In genomic region chr1:222817529-222817928, GRCh38 we compare ENCODE assay signal across 10 cellular contexts. TPM values are rescaled to one million over a fixed set of nuclear protein-coding genes. Genes with fewer than 3 reads are reported as not detected.
A peak's percentile ranks its signal among the peaks of the same experiment; 100 is the strongest.
DNase-seq lines count a peak whose midpoint lies in the region; ATAC-seq and TF ChIP-seq lines count a peak whose summit lies in the region.
"Had no signal": no experiment of that assay in that cellular context is flagged by ENCODE, and none has a peak within 500 bp of the region (broad histone marks: within the 10 kb centered on the region; RNA-seq: fewer than 3 reads in every experiment).

No MANE protein-coding gene starts in this region.

- peaks cover 3 to 44% (median 21%) of the 10 kb centered on the region in 9 donors for H3K4me1 ChIP-seq in heart right ventricle

- 68 to 77% methylated on average over 1 of the region's 1 CpG for WGBS in heart right ventricle, 2 donors

- intact Hi-C loops in heart right ventricle (cut with DNase I) (loop anchor here in 5 of 10 donors (5.0 to 10.0 kb wide), 4 partner anchors 107 to 177 kb away; no protein-coding TSS in a partner anchor), cardiac septum (cut with DNase I) (loop anchor here (10.0 kb wide), 1 partner anchor 107 kb away; no protein-coding TSS in a partner anchor)

- H3K36me3 ChIP-seq in heart right ventricle = no peaks in the 10 kb centered on the region

- H3K36me3 Mint-ChIP-seq in memory B cell = no peaks in the 10 kb centered on the region

- H3K4me3 ChIP-seq in heart right ventricle = no peak overlapping the region

- TF ChIP-seq CTCF in heart right ventricle (IDR thresholded peaks at IDR 0.05) = no peak

- no peaks in the 10 kb centered on the region for H3K9me3 Mint-ChIP-seq in memory B cell
- H3K9me3 Mint-ChIP-seq: CD4-positive, alpha-beta memory T cell had no signal

- H3K9me3 ChIP-seq in heart right ventricle = no peaks in the 10 kb centered on the region

- no peaks in the 10 kb centered on the region for H3K27me3 Mint-ChIP-seq in memory B cell
- H3K27me3 Mint-ChIP-seq: CD4-positive, alpha-beta memory T cell had no signal

- peak in 5 of 8 donors; percentile 22 to 68 (median 25) for ATAC-seq in heart right ventricle
- ATAC-seq in memory B cell (ENCODE audit: low read depth) = no peak
- ATAC-seq in GM21381 (IDR thresholded peaks at IDR 0.05; ENCODE audit: unreplicated experiment) = no peak

- H3K27ac ChIP-seq in heart right ventricle = peak overlapping the region in 1 of 10 donors; percentile 45
- H3K27ac ChIP-seq: KMS-11 had no signal

- peak overlapping the region; percentile 57 for H3K4me3 Mint-ChIP-seq in memory B cell

- H3K27ac Mint-ChIP-seq in memory B cell = peak overlapping the region; percentile 11
- H3K27ac Mint-ChIP-seq: CD4-positive, alpha-beta memory T cell had no signal

- no peaks in the 10 kb centered on the region for H3K27me3 ChIP-seq in heart right ventricle

- DNase-seq in heart right ventricle = no peak
- DNase-seq in cardiac septum (ENCODE audit: low spot score) = no peak
- peak; percentile 78 for DNase-seq in astrocyte of the hippocampus (ENCODE audit: low read depth, low spot score)
- no peak for DNase-seq in memory B cell (ENCODE audit: low spot score in 2 of 2)
- no peak for DNase-seq in stimulated activated CD4-positive, alpha-beta T cell treated with anti-CD3 and anti-CD28 coated beads, Interleukin-15, amount 100 ng/mL, for 24 hours
- DNase-seq in HuH-7.5 (ENCODE audit: low spot score) = no peak
- DNase-seq in NOMO-1 treated with dmso at 0.1 percent for 144 hours (lab: John Stamatoyannopoulos, UW; ENCODE audit: unreplicated experiment) = no peak
- DNase-seq: CD4-positive, alpha-beta memory T cell had no signal

- H3K4me1 Mint-ChIP-seq in memory B cell = peaks cover 29% of the 10 kb centered on the region

RNA-seq across cellular contexts. Expression of gene DISP1, which starts 2.7 kb away (rescaled TPM):
- 1 to 10 TPM; 3.3 to 7.5 (median 5.7) TPM for total RNA-seq in heart right ventricle
- 1 to 10 TPM; 3.5 to 3.8 TPM for polyA plus RNA-seq in heart right ventricle
- total RNA-seq in cardiac septum = 3.0 TPM

Comparison
In these comparisons a context has a peak if more than half of its experiments do, and no peak if none do; other contexts are left out.
1. ATAC-seq: peak in heart right ventricle (5 of 8); none in memory B cell (single experiment) and GM21381 (single experiment).